ENCODE assay signal across 16 cellular contexts in genomic region chr2:168054657-168055056, GRCh38.
"Had no signal": no experiment of that assay in that cellular context is flagged by ENCODE, and none has a peak within 500 bp of the region (broad histone marks: within the 10 kb centered on the region; RNA-seq: fewer than 3 reads in every experiment).

No MANE protein-coding gene starts in this region.

- H3K9me3 Mint-ChIP-seq: stimulated activated naive CD8-positive, alpha-beta T cell treated with anti-CD3 and anti-CD28 coated beads, Interleukin-15, amount 100 ng/mL, for 72 hours had no signal

- H3K4me1 ChIP-seq: foreskin keratinocyte, lower lobe of right lung, psoas muscle, suprapubic skin, transverse colon, uterus had no signal

- DNase-seq: activated CD4-positive, alpha-beta T cell treated with anti-CD3 and anti-CD28 coated beads, Interleukin-2, amount 50 U/mL, for 48 hours; activated T-cell treated with anti-CD3 and anti-CD28 coated beads for 4 hours; foreskin keratinocyte; islet precursor cell; lower lobe of right lung; midbrain; ovary; psoas muscle; right cardiac atrium; stimulated activated naive CD8-positive, alpha-beta T cell treated with anti-CD3 and anti-CD28 coated beads, Interleukin-15, amount 100 ng/mL, for 72 hours; transverse colon; uterus had no signal

- H3K79me2 ChIP-seq: hepatocyte had no signal

- H3K36me3 ChIP-seq: lower lobe of right lung, ovary, uterus had no signal

- ATAC-seq: foreskin keratinocyte; lower lobe of right lung; psoas muscle; right cardiac atrium; stimulated activated naive CD8-positive, alpha-beta T cell treated with anti-CD3 and anti-CD28 coated beads, Interleukin-15, amount 100 ng/mL, for 72 hours had no signal

- H3K4me3 Mint-ChIP-seq: activated naive CD8-positive, alpha-beta T cell; stimulated activated naive CD8-positive, alpha-beta T cell treated with anti-CD3 and anti-CD28 coated beads, Interleukin-15, amount 100 ng/mL, for 72 hours had no signal

- H3K27ac Mint-ChIP-seq: activated naive CD8-positive, alpha-beta T cell; stimulated activated naive CD8-positive, alpha-beta T cell treated with anti-CD3 and anti-CD28 coated beads, Interleukin-15, amount 100 ng/mL, for 72 hours had no signal

- H3K27me3 Mint-ChIP-seq: activated naive CD8-positive, alpha-beta T cell; stimulated activated naive CD8-positive, alpha-beta T cell treated with anti-CD3 and anti-CD28 coated beads, Interleukin-15, amount 100 ng/mL, for 72 hours had no signal

- H3K27me3 ChIP-seq: foreskin keratinocyte, hepatocyte, ovary, suprapubic skin, transverse colon, uterus had no signal

- H3K27ac ChIP-seq: epithelial cell of prostate, foreskin keratinocyte, hepatocyte, lower lobe of right lung, ovary, psoas muscle, suprapubic skin, transverse colon, uterus had no signal

- H3K4me2 ChIP-seq: hepatocyte had no signal

- H3K4me1 Mint-ChIP-seq: stimulated activated naive CD8-positive, alpha-beta T cell treated with anti-CD3 and anti-CD28 coated beads, Interleukin-15, amount 100 ng/mL, for 72 hours had no signal

- H3K4me3 ChIP-seq: hepatocyte, lower lobe of right lung, ovary, psoas muscle, suprapubic skin, transverse colon, uterus had no signal

- H2AFZ ChIP-seq: hepatocyte had no signal
